24 cellular contexts compared by ENCODE assay signal in genomic region chr4:76339364-76339763, GRCh38.
"Had no signal": no experiment of that assay in that cellular context is flagged by ENCODE, and none has a peak within 500 bp of the region (broad histone marks: within the 10 kb centered on the region; RNA-seq: fewer than 3 reads in every experiment).

No MANE protein-coding gene starts in this region.

- H3K4me1 Mint-ChIP-seq: activated CD4-positive, alpha-beta T cell treated with anti-CD3 and anti-CD28 coated beads for 36 hours; central memory CD8-positive, alpha-beta T cell; immature natural killer cell; T-helper 17 cell had no signal

- H3K4me3 Mint-ChIP-seq: activated CD4-positive, alpha-beta memory T cell treated with anti-CD3 and anti-CD28 coated beads, Interleukin-2, amount 10 ng/mL, durations not matched to agents 7 days and 5 days; activated CD4-positive, alpha-beta T cell treated with anti-CD3 and anti-CD28 coated beads for 36 hours; activated naive CD8-positive, alpha-beta T cell; brain; central memory CD8-positive, alpha-beta T cell; immature natural killer cell; natural killer cell treated with Interleukin-12 subunit alpha and Interleukin-12 subunit beta and Interleukin-15 and Interleukin-18, amount 100 ng/mL, for 72 hours; T-helper 17 cell had no signal

- H3K9me3 ChIP-seq: esophagus squamous epithelium, gastrocnemius medialis, heart left ventricle, transverse colon had no signal

- ATAC-seq: activated CD4-positive, alpha-beta T cell treated with anti-CD3 and anti-CD28 coated beads for 36 hours; gastrocnemius medialis; heart left ventricle; natural killer cell treated with Interleukin-12 subunit alpha and Interleukin-12 subunit beta and Interleukin-15 and Interleukin-18, amount 100 ng/mL, for 72 hours; stimulated activated naive CD8-positive, alpha-beta T cell treated with anti-CD3 and anti-CD28 coated beads, Interleukin-15, Interleukin-2, amounts not matched to agents 100 U/mL and 50 U/mL, for 24 hours; T-helper 17 cell had no signal

- H3K36me3 ChIP-seq: esophagus squamous epithelium, gastrocnemius medialis, heart left ventricle, transverse colon had no signal

- DNase-seq: activated CD4-positive, alpha-beta memory T cell treated with anti-CD3 and anti-CD28 coated beads, Interleukin-2, amount 10 ng/mL, durations not matched to agents 7 days and 5 days; activated CD4-positive, alpha-beta T cell treated with anti-CD3 and anti-CD28 coated beads for 36 hours; activated CD8-positive, alpha-beta memory T cell treated with anti-CD3 and anti-CD28 coated beads, Interleukin-2, amount 50 U/mL, for 4 hours; activated gamma-delta T cell; activated T-cell treated with anti-CD3 and anti-CD28 coated beads, Interleukin-2, amount 50 U/mL, for 48 hours; amygdala; effector CD4-positive, alpha-beta T cell; esophagus squamous epithelium; gastrocnemius medialis; heart left ventricle; immature natural killer cell; posterior cingulate gyrus; stimulated activated CD4-positive, alpha-beta T cell treated with anti-CD3 and anti-CD28 coated beads, Interleukin-4, amount 100 ng/mL, for 4 hours; stimulated activated CD8-positive, alpha-beta memory T cell treated with anti-CD3 and anti-CD28 coated beads, Interleukin-4, amount 100 ng/mL, for 48 hours; stimulated activated naive CD8-positive, alpha-beta T cell treated with anti-CD3 and anti-CD28 coated beads, Interleukin-15, Interleukin-2, amounts not matched to agents 100 U/mL and 50 U/mL, for 24 hours; T-helper 17 cell; transverse colon had no signal

- H3K27me3 ChIP-seq: esophagus squamous epithelium, gastrocnemius medialis, heart left ventricle, transverse colon had no signal

- H3K27ac ChIP-seq: coronary artery, esophagus squamous epithelium, gastrocnemius medialis, heart left ventricle, skin epidermis, transverse colon had no signal

- H3K27ac Mint-ChIP-seq: activated CD4-positive, alpha-beta memory T cell treated with anti-CD3 and anti-CD28 coated beads, Interleukin-2, amount 10 ng/mL, durations not matched to agents 7 days and 5 days; activated CD4-positive, alpha-beta T cell treated with anti-CD3 and anti-CD28 coated beads for 36 hours; activated naive CD8-positive, alpha-beta T cell; immature natural killer cell; natural killer cell treated with Interleukin-12 subunit alpha and Interleukin-12 subunit beta and Interleukin-15 and Interleukin-18, amount 100 ng/mL, for 72 hours; T-helper 17 cell had no signal

- H3K4me3 ChIP-seq: coronary artery, esophagus squamous epithelium, gastrocnemius medialis, heart left ventricle, skin epidermis, transverse colon had no signal

- FAIRE-seq: endothelial cell of umbilical vein had no signal

- H3K4me1 ChIP-seq: esophagus squamous epithelium, transverse colon had no signal

- H3K36me3 Mint-ChIP-seq: activated naive CD8-positive, alpha-beta T cell; brain; natural killer cell treated with Interleukin-12 subunit alpha and Interleukin-12 subunit beta and Interleukin-15 and Interleukin-18, amount 100 ng/mL, for 72 hours had no signal

- H3K9me3 Mint-ChIP-seq: activated CD4-positive, alpha-beta memory T cell treated with anti-CD3 and anti-CD28 coated beads, Interleukin-2, amount 10 ng/mL, durations not matched to agents 7 days and 5 days; brain; central memory CD8-positive, alpha-beta T cell; immature natural killer cell; natural killer cell treated with Interleukin-12 subunit alpha and Interleukin-12 subunit beta and Interleukin-15 and Interleukin-18, amount 100 ng/mL, for 72 hours had no signal
